ENCODE assay signal across 8 cellular contexts in the genomic region with DNA sequence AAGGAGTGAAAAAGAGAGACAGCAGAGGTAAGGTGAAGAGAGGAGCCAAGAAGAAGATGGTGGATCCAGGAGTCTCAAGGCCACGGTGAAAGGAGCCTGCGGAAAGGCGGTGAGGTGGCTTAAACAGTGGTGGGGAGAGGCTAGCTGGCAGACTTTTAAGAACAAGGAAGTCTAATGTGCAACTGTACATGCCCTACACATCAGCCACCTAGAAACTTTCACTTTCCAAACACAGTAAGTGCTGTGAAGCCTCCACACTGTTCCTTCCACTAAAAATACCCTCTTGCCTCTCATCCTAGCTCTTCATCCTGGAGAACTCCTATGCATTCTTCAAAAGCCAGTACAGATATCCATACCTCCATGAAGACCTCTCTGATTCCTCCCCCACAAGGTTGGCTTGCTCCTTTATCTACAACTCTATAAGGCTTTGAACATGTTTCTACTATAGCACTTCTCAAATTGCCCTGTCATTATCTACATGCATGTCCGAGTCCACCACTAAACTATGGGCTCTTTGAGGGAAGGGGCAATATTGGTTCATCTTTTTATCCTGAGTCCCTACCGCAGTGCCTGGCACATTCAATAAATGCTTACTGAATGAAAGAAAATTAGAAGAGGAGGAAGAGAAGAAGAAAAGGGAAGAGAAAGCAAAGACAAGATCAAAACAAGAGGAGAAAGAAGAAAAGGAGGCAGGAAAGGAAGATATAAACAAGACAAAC. TPM values are rescaled to one million over a fixed set of nuclear protein-coding genes. Genes with fewer than 3 reads are reported as not detected.
DNase-seq lines count a peak whose midpoint lies in the region; ATAC-seq and TF ChIP-seq lines count a peak whose summit lies in the region.

No MANE protein-coding gene starts in this region.

- H3K18ac ChIP-seq in H9 (ENCODE audit: insufficient read length, low read depth, low read length) = no peak overlapping the region

- no CpG with 5 or more reads among the region's 5 CpGs for WGBS in H9 (ENCODE audit: extremely low coverage, insufficient read length, low lambda C conversion rate)

- H3K4me3 Mint-ChIP-seq in activated naive CD4-positive, alpha-beta T cell treated with anti-CD3 and anti-CD28 coated beads, Interleukin-2, amount 10 ng/mL, durations not matched to agents 7 days and 5 days = no peak overlapping the region
- no peak overlapping the region for H3K4me3 Mint-ChIP-seq in H9

- no peak overlapping the region for H2AFZ ChIP-seq in H9 (ENCODE audit: low read length)

- no peak overlapping the region for H2BK15ac ChIP-seq in H9 (ENCODE audit: low read depth, low read length)

- H3K4me2 ChIP-seq in H9 (ENCODE audit: insufficient read depth, insufficient read length, low read length) = no peak overlapping the region

- H3K4ac ChIP-seq in H9 (ENCODE audit: low read depth, low read length) = no peak overlapping the region

- H3K56ac ChIP-seq in H9 (ENCODE audit: insufficient read length, low read depth, low read length) = no peak overlapping the region

- no peak overlapping the region for H4K91ac ChIP-seq in H9 (ENCODE audit: insufficient read length, low read depth, low read length)

- H3K4me1 ChIP-seq in upper lobe of right lung (no peaks in the 10 kb centered on the region), H9 (ENCODE audit: insufficient read depth, low read length) (no peaks in the 10 kb centered on the region)

- no peaks in the 10 kb centered on the region for H3K9me3 Mint-ChIP-seq in activated naive CD4-positive, alpha-beta T cell treated with anti-CD3 and anti-CD28 coated beads, Interleukin-2, amount 10 ng/mL, durations not matched to agents 7 days and 5 days
- no peaks in the 10 kb centered on the region for H3K9me3 Mint-ChIP-seq in H9

- ATAC-seq in HG02852 (IDR thresholded peaks at IDR 0.05; ENCODE audit: unreplicated experiment) (peak; percentile 27), upper lobe of right lung (peak; percentile 48)

- H3K27ac Mint-ChIP-seq in activated naive CD4-positive, alpha-beta T cell treated with anti-CD3 and anti-CD28 coated beads, Interleukin-2, amount 10 ng/mL, durations not matched to agents 7 days and 5 days = peak overlapping the region; percentile 60
- H3K27ac Mint-ChIP-seq in H9 = no peak overlapping the region; a peak in 1 of 7 replicates

- H3K27me3 Mint-ChIP-seq in activated naive CD4-positive, alpha-beta T cell treated with anti-CD3 and anti-CD28 coated beads, Interleukin-2, amount 10 ng/mL, durations not matched to agents 7 days and 5 days = peaks cover 2% of the 10 kb centered on the region
- H3K27me3 Mint-ChIP-seq in H9 (ENCODE audit: low read depth) = no peaks in the 10 kb centered on the region

- H3K4me1 Mint-ChIP-seq in activated naive CD4-positive, alpha-beta T cell treated with anti-CD3 and anti-CD28 coated beads, Interleukin-2, amount 10 ng/mL, durations not matched to agents 7 days and 5 days = peaks cover 50% of the 10 kb centered on the region
- peaks cover 7% of the 10 kb centered on the region in 2 experiments for H3K4me1 Mint-ChIP-seq in H9

- no peak for DNase-seq in activated naive CD4-positive, alpha-beta T cell treated with anti-CD3 and anti-CD28 coated beads, Interleukin-2, amount 10 ng/mL, durations not matched to agents 7 days and 5 days
- no peak for DNase-seq in activated naive CD4-positive, alpha-beta T cell (lab: John Stamatoyannopoulos, UW)
- peak; percentile 24 for DNase-seq in RPMI8226
- DNase-seq in upper lobe of right lung = no peak
- DNase-seq in NCI-H2227 (lab: John Stamatoyannopoulos, UW; ENCODE audit: unreplicated experiment) = no peak
- DNase-seq in H9 = no peak
- DNase-seq in SKM-1 treated with dmso at 0.1 percent for 144 hours (lab: John Stamatoyannopoulos, UW; ENCODE audit: unreplicated experiment) = no peak

- no peak overlapping the region for H2BK20ac ChIP-seq in H9 (ENCODE audit: low read depth, low read length, poor library complexity, severe bottlenecking)

- no peak overlapping the region for H2BK120ac ChIP-seq in H9 (ENCODE audit: low read depth, low read length, poor library complexity, severe bottlenecking)

- peaks cover 2% of the 10 kb centered on the region for H3K36me3 Mint-ChIP-seq in activated naive CD4-positive, alpha-beta T cell treated with anti-CD3 and anti-CD28 coated beads, Interleukin-2, amount 10 ng/mL, durations not matched to agents 7 days and 5 days
- H3K36me3 Mint-ChIP-seq in H9 (ENCODE audit: insufficient read depth in 1 of 3, low read depth in 3 of 3) = no peaks in the 10 kb centered on the region

- no peaks in the 10 kb centered on the region for H3K79me2 ChIP-seq in H9 (ENCODE audit: insufficient read depth, low read length)

- H3K36me3 ChIP-seq in upper lobe of right lung = no peaks in the 10 kb centered on the region

- H3T11ph ChIP-seq in H9 (ENCODE audit: low read length) = no peak overlapping the region

- H3K4me3 ChIP-seq in upper lobe of right lung = no peak overlapping the region

- no peak overlapping the region for H4K5ac ChIP-seq in H9 (ENCODE audit: insufficient read length, low read depth, low read length)

- H3K27ac ChIP-seq in upper lobe of right lung = no peak overlapping the region
- no peak overlapping the region for H3K27ac ChIP-seq in H9 (ENCODE audit: insufficient read length, low read depth, low read length)

- no peak overlapping the region for H2BK5ac ChIP-seq in H9 (ENCODE audit: insufficient read length, low read length)

- no peak overlapping the region for H3K9ac ChIP-seq in H9 (ENCODE audit: extremely low read depth, insufficient read length, low read length)

- no peaks in the 10 kb centered on the region for H3K9me3 ChIP-seq in upper lobe of right lung
- no peaks in the 10 kb centered on the region for H3K9me3 ChIP-seq in H9 (ENCODE audit: control insufficient read depth, low read depth, low read length)

- no peak overlapping the region for H3K23ac ChIP-seq in H9 (ENCODE audit: insufficient read length, low read depth, low read length)

- no peaks in the 10 kb centered on the region for H3K23me2 ChIP-seq in H9 (ENCODE audit: insufficient read length, low read depth, low read length, poor library complexity, severe bottlenecking)

- H3K14ac ChIP-seq in H9 (ENCODE audit: insufficient read depth, low read length) = no peak overlapping the region

- no peaks in the 10 kb centered on the region for H4K20me1 ChIP-seq in H9 (ENCODE audit: control insufficient read depth, insufficient read depth, insufficient read length)

- intact Hi-C loops in upper lobe of right lung (cut with DNase I) = no loop called here

- no peak for TF ChIP-seq CTCF in upper lobe of right lung (IDR thresholded peaks at IDR 0.05)
- no peak for TF ChIP-seq CTCF in H9 (conservative IDR thresholded peaks at IDR 0.05)

- no peak overlapping the region for H4K8ac ChIP-seq in H9 (replicated peaks; ENCODE audit: insufficient read length, low read depth, low read length)

- H2BK12ac ChIP-seq in H9 (ENCODE audit: insufficient read length, low read depth, low read length) = no peak overlapping the region

- CTCF ChIA-PET in activated naive CD4-positive, alpha-beta T cell treated with anti-CD3 and anti-CD28 coated beads, Interleukin-2, amount 10 ng/mL, durations not matched to agents 7 days and 5 days (lab: Charles Lee) = interaction anchor here (1.2 kb wide), 1 partner anchor 374 kb away, joined by 4 read pairs; no protein-coding TSS in a partner anchor

- no peak overlapping the region for H2AK5ac ChIP-seq in H9 (ENCODE audit: insufficient read length, low read length)

- H3K79me1 ChIP-seq in H9 (ENCODE audit: insufficient read depth, low read depth, low read length, poor library complexity, severe bottlenecking) = no peaks in the 10 kb centered on the region

- H3K27me3 ChIP-seq in upper lobe of right lung = no peaks in the 10 kb centered on the region
- H3K27me3 ChIP-seq in H9 (ENCODE audit: insufficient read depth, low read length) = no peaks in the 10 kb centered on the region

RNA-seq across cellular contexts. Expression of a gene that starts 54.3 kb away (rescaled TPM):
- 1.6 TPM for total RNA-seq in upper lobe of right lung
- total RNA-seq in H9 (2021) = 0.85 and 0.90 TPM in 2 replicates
